In genomic region chr12:57452937-57453509, GRCh38 we compare ENCODE assay signal across 1 cellular context.
TF ChIP-seq lines count a peak whose summit lies in the region.

No MANE protein-coding gene starts in this region.

TF ChIP-seq in HepG2, 621 proteins besides CTCF, POLR2A, EP300 and RAD21 (continued from another document and continues in another):
- no peak for TF ChIP-seq ARID5B (CRISPR knock-in tag; IDR thresholded peaks at IDR 0.05)
- no peak for TF ChIP-seq ZNF101 (CRISPR knock-in tag; IDR thresholded peaks at IDR 0.05; ENCODE audit: borderline replicate concordance, low read depth)
- no peak for TF ChIP-seq ZNF432 (CRISPR knock-in tag; IDR thresholded peaks at IDR 0.05; ENCODE audit: borderline replicate concordance)
- TF ChIP-seq RERE (CRISPR knock-in tag; IDR thresholded peaks at IDR 0.05; ENCODE audit: low read depth): no peak
- TF ChIP-seq, protein P1, sequence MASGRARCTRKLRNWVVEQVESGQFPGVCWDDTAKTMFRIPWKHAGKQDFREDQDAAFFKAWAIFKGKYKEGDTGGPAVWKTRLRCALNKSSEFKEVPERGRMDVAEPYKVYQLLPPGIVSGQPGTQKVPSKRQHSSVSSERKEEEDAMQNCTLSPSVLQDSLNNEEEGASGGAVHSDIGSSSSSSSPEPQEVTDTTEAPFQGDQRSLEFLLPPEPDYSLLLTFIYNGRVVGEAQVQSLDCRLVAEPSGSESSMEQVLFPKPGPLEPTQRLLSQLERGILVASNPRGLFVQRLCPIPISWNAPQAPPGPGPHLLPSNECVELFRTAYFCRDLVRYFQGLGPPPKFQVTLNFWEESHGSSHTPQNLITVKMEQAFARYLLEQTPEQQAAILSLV (CRISPR knock-in tag; IDR thresholded peaks at IDR 0.05; ENCODE audit: borderline replicate concordance): no peak
- TF ChIP-seq PITX1 (CRISPR knock-in tag; IDR thresholded peaks at IDR 0.05): 0 out of 2 replicates have a peak, but pooled peaks have one; percentile 35
- TF ChIP-seq NCOA1 (CRISPR knock-in tag; IDR thresholded peaks at IDR 0.05): no peak
- no peak for TF ChIP-seq ZNF33B (CRISPR knock-in tag; IDR thresholded peaks at IDR 0.05)
- TF ChIP-seq DDIT3 (CRISPR knock-in tag; IDR thresholded peaks at IDR 0.05): no peak
- TF ChIP-seq, protein P2, sequence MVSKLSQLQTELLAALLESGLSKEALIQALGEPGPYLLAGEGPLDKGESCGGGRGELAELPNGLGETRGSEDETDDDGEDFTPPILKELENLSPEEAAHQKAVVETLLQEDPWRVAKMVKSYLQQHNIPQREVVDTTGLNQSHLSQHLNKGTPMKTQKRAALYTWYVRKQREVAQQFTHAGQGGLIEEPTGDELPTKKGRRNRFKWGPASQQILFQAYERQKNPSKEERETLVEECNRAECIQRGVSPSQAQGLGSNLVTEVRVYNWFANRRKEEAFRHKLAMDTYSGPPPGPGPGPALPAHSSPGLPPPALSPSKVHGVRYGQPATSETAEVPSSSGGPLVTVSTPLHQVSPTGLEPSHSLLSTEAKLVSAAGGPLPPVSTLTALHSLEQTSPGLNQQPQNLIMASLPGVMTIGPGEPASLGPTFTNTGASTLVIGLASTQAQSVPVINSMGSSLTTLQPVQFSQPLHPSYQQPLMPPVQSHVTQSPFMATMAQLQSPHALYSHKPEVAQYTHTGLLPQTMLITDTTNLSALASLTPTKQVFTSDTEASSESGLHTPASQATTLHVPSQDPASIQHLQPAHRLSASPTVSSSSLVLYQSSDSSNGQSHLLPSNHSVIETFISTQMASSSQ (IDR thresholded peaks at IDR 0.05; ENCODE audit: low read depth): no peak
- TF ChIP-seq, protein P2 (CRISPR knock-in tag; IDR thresholded peaks at IDR 0.05; ENCODE audit: borderline replicate concordance): no peak
- TF ChIP-seq, protein P3, sequence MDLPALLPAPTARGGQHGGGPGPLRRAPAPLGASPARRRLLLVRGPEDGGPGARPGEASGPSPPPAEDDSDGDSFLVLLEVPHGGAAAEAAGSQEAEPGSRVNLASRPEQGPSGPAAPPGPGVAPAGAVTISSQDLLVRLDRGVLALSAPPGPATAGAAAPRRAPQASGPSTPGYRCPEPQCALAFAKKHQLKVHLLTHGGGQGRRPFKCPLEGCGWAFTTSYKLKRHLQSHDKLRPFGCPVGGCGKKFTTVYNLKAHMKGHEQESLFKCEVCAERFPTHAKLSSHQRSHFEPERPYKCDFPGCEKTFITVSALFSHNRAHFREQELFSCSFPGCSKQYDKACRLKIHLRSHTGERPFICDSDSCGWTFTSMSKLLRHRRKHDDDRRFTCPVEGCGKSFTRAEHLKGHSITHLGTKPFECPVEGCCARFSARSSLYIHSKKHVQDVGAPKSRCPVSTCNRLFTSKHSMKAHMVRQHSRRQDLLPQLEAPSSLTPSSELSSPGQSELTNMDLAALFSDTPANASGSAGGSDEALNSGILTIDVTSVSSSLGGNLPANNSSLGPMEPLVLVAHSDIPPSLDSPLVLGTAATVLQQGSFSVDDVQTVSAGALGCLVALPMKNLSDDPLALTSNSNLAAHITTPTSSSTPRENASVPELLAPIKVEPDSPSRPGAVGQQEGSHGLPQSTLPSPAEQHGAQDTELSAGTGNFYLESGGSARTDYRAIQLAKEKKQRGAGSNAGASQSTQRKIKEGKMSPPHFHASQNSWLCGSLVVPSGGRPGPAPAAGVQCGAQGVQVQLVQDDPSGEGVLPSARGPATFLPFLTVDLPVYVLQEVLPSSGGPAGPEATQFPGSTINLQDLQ (CRISPR knock-in tag; IDR thresholded peaks at IDR 0.05): no peak
- TF ChIP-seq SP5 (CRISPR knock-in tag; IDR thresholded peaks at IDR 0.05; ENCODE audit: borderline replicate concordance, low read depth): peak; percentile 32; the same call in 1 of the 2 replicates
- 0 out of 2 replicates have a peak, but pooled peaks have one; percentile 11 for TF ChIP-seq FOSL2 (CRISPR knock-in tag; IDR thresholded peaks at IDR 0.05)
- no peak for TF ChIP-seq ZBTB7A (CRISPR knock-in tag; IDR thresholded peaks at IDR 0.05)
- TF ChIP-seq STAT5B (CRISPR knock-in tag; IDR thresholded peaks at IDR 0.05): no peak
- no peak for TF ChIP-seq ZNF800 (CRISPR knock-in tag; IDR thresholded peaks at IDR 0.05)
- peak; percentile 95 for TF ChIP-seq STAG1 (CRISPR knock-in tag; IDR thresholded peaks at IDR 0.05)
- no peak for TF ChIP-seq ETV5 (CRISPR knock-in tag; IDR thresholded peaks at IDR 0.05; ENCODE audit: borderline replicate concordance)
- TF ChIP-seq KLF15 (CRISPR knock-in tag; IDR thresholded peaks at IDR 0.05; ENCODE audit: borderline replicate concordance): no peak
- no peak for TF ChIP-seq NFAT5 (CRISPR knock-in tag; IDR thresholded peaks at IDR 0.05)
